In genomic region chr7:129952164-129952652, GRCh38 we compare ENCODE assay signal across 1 cellular context.
TF ChIP-seq lines count a peak whose summit lies in the region.

No MANE protein-coding gene starts in this region.

TF ChIP-seq in K562, 482 proteins besides CTCF, POLR2A, EP300 and RAD21 (continued from another document and continues in another):
- TF ChIP-seq FOXK1 (CRISPR knock-in tag; IDR thresholded peaks at IDR 0.05; ENCODE audit: borderline replicate concordance) (0 out of 2 replicates have a peak, but pooled peaks have one; percentile 9), RBM34 (IDR thresholded peaks at IDR 0.05; ENCODE audit: borderline replicate concordance, insufficient read depth, low read length) (no peak), ZNF282 (CRISPR knock-in tag; IDR thresholded peaks at IDR 0.05) (0 out of 2 replicates have a peak, but pooled peaks have one; percentile 81), SMC3 (conservative IDR thresholded peaks at IDR 0.05; ENCODE audit: insufficient read depth, low read depth, low read length) (no peak), KDM5B (IDR thresholded peaks at IDR 0.05; ENCODE audit: insufficient replicate concordance, low read depth, low read length) (peak; percentile 51), NKRF (IDR thresholded peaks at IDR 0.05; ENCODE audit: borderline replicate concordance) (peak; percentile 61; the same call in 1 of the 2 replicates), ARHGAP35 (IDR thresholded peaks at IDR 0.05; ENCODE audit: partially characterized antibody) (peak; percentile 76), KAT7 (CRISPR knock-in tag; IDR thresholded peaks at IDR 0.05; ENCODE audit: borderline replicate concordance) (peak; percentile 41; the same call in 1 of the 2 replicates), ZNF407 (IDR thresholded peaks at IDR 0.05; ENCODE audit: low read depth) (peak; percentile 85), BCOR (IDR thresholded peaks at IDR 0.05) (peak; percentile 68), NR0B1 (IDR thresholded peaks at IDR 0.05; ENCODE audit: partially characterized antibody) (no peak), CC2D1A (IDR thresholded peaks at IDR 0.05) (peak; percentile 39; the same call in 1 of the 2 replicates), ZNF431 (CRISPR knock-in tag; IDR thresholded peaks at IDR 0.05) (peak; percentile 71), SIN3A (IDR thresholded peaks at IDR 0.05; ENCODE audit: borderline replicate concordance in 2 of 2, control insufficient read depth in 1 of 2, low read depth in 2 of 2, low read length in 2 of 2) (0 out of 4 replicates have a peak, but pooled peaks have one; percentile 20 to 43), CHD1 (IDR thresholded peaks at IDR 0.05; ENCODE audit: low read length) (peak; percentile 83), MTA1 (IDR thresholded peaks at IDR 0.05; ENCODE audit: borderline replicate concordance) (0 out of 2 replicates have a peak, but pooled peaks have one; percentile 27), HBP1 (CRISPR knock-in tag; IDR thresholded peaks at IDR 0.05) (no peak), ZNF766 (CRISPR knock-in tag; conservative IDR thresholded peaks at IDR 0.05) (no peak), ELF1 (tag; IDR thresholded peaks at IDR 0.05) (peak; percentile 45), ZNF263 (CRISPR knock-in tag; IDR thresholded peaks at IDR 0.05; ENCODE audit: borderline replicate concordance) (peak; percentile 61; the same call in 1 of the 2 replicates), ZNF165 (CRISPR knock-in tag; IDR thresholded peaks at IDR 0.05; ENCODE audit: borderline replicate concordance) (no peak), ZBTB2 (IDR thresholded peaks at IDR 0.05) (0 out of 2 replicates have a peak, but pooled peaks have one; percentile 12), GTF2E2 (tag; IDR thresholded peaks at IDR 0.05) (peak; percentile 82; the same call in 1 of the 2 replicates), HDGF (IDR thresholded peaks at IDR 0.05) (0 out of 2 replicates have a peak, but pooled peaks have one; percentile 17), ELF4 (CRISPR knock-in tag; IDR thresholded peaks at IDR 0.05) (no peak), TAF1 (IDR thresholded peaks at IDR 0.05; ENCODE audit: control insufficient read depth, extremely low read depth, insufficient read depth, low read length, severe bottlenecking) (peak; percentile 15), TAF7 (tag; IDR thresholded peaks at IDR 0.05) (peak; percentile 36; the same call in 1 of the 2 replicates), HDAC2 (IDR thresholded peaks at IDR 0.05) (peak; percentile 18; the same call in 1 of the 2 replicates), BRCA1 (IDR thresholded peaks at IDR 0.05) (no peak), BRCA1 (CRISPR knock-in tag; IDR thresholded peaks at IDR 0.05) (0 out of 2 replicates have a peak, but pooled peaks have one; percentile 41), HDAC1 (IDR thresholded peaks at IDR 0.05) (peak in 1 of 2 experiments; percentile 27; a peak in 2 of 4 replicates), PKNOX1 (IDR thresholded peaks at IDR 0.05) (0 out of 2 replicates have a peak, but pooled peaks have one; percentile 7), TCF3 (CRISPR knock-in tag; IDR thresholded peaks at IDR 0.05) (0 out of 2 replicates have a peak, but pooled peaks have one; percentile 18), ZNF707 (CRISPR knock-in tag; conservative IDR thresholded peaks at IDR 0.05) (no peak), ZNF41 (CRISPR knock-in tag; conservative IDR thresholded peaks at IDR 0.05) (no peak), TFAM (CRISPR knock-in tag; conservative IDR thresholded peaks at IDR 0.05) (no peak)
